Comparison of ENCODE assay signal across 21 cellular contexts in genomic region chr11:45532552-45532951, GRCh38.
"Had no signal": no experiment of that assay in that cellular context is flagged by ENCODE, and none has a peak within 500 bp of the region (broad histone marks: within the 10 kb centered on the region; RNA-seq: fewer than 3 reads in every experiment).

No MANE protein-coding gene starts in this region.

- H3K4me1 Mint-ChIP-seq: activated naive CD8-positive, alpha-beta T cell treated with anti-CD3 and anti-CD28 coated beads, Interleukin-2, amount 10 ng/mL, durations not matched to agents 7 days and 5 days had no signal

- H3K4me1 ChIP-seq: adrenal gland had no signal

- ATAC-seq: activated CD4-positive, CD25-positive, alpha-beta regulatory T cell treated with anti-CD3 and anti-CD28 coated beads, Interleukin-2, amount 50 U/mL, for 24 hours; activated CD8-positive, alpha-beta T cell treated with anti-CD3 and anti-CD28 coated beads for 36 hours; activated T-cell treated with anti-CD3 and anti-CD28 coated beads, Interleukin-2, amount 50 U/mL, for 72 hours; PC-3 had no signal

- H3K9me3 ChIP-seq: adrenal gland had no signal

- H3K4me3 ChIP-seq: adrenal gland had no signal

- H3K27ac Mint-ChIP-seq: activated CD8-positive, alpha-beta T cell treated with anti-CD3 and anti-CD28 coated beads for 36 hours; activated naive CD8-positive, alpha-beta T cell treated with anti-CD3 and anti-CD28 coated beads, Interleukin-2, amount 10 ng/mL, durations not matched to agents 7 days and 5 days; activated T-cell treated with anti-CD3 and anti-CD28 coated beads, Interleukin-2, amount 50 U/mL, for 72 hours; T-helper 1 cell treated with Interleukin-12 subunit alpha and Interleukin-12 subunit beta and Interleukin-4 antibody, amounts not matched to agents 30 μg/mL and 1 μg/mL, for 36 hours had no signal

- H3K9me3 Mint-ChIP-seq: activated CD8-positive, alpha-beta T cell treated with anti-CD3 and anti-CD28 coated beads for 36 hours; activated naive CD8-positive, alpha-beta T cell treated with anti-CD3 and anti-CD28 coated beads, Interleukin-2, amount 10 ng/mL, durations not matched to agents 7 days and 5 days; activated T-cell treated with anti-CD3 and anti-CD28 coated beads, Interleukin-2, amount 50 U/mL, for 72 hours; T-helper 1 cell treated with Interleukin-12 subunit alpha and Interleukin-12 subunit beta and Interleukin-4 antibody, amounts not matched to agents 30 μg/mL and 1 μg/mL, for 36 hours had no signal

- H3K27ac ChIP-seq: adrenal gland had no signal

- H3K36me3 ChIP-seq: adrenal gland had no signal

- H3K4me3 Mint-ChIP-seq: activated CD8-positive, alpha-beta T cell treated with anti-CD3 and anti-CD28 coated beads for 36 hours; activated naive CD8-positive, alpha-beta T cell treated with anti-CD3 and anti-CD28 coated beads, Interleukin-2, amount 10 ng/mL, durations not matched to agents 7 days and 5 days; activated T-cell treated with anti-CD3 and anti-CD28 coated beads, Interleukin-2, amount 50 U/mL, for 72 hours; T-helper 1 cell treated with Interleukin-12 subunit alpha and Interleukin-12 subunit beta and Interleukin-4 antibody, amounts not matched to agents 30 μg/mL and 1 μg/mL, for 36 hours had no signal

- H3K27me3 Mint-ChIP-seq: activated naive CD8-positive, alpha-beta T cell treated with anti-CD3 and anti-CD28 coated beads, Interleukin-2, amount 10 ng/mL, durations not matched to agents 7 days and 5 days had no signal

- DNase-seq: activated CD4-positive, alpha-beta T cell treated with anti-CD3 and anti-CD28 coated beads for 4 hours; activated CD8-positive, alpha-beta memory T cell treated with anti-CD3 and anti-CD28 coated beads, Interleukin-2, amount 50 U/mL, for 4 hours; activated CD8-positive, alpha-beta T cell treated with anti-CD3 and anti-CD28 coated beads for 36 hours; activated naive CD4-positive, alpha-beta T cell; activated naive CD8-positive, alpha-beta T cell treated with anti-CD3 and anti-CD28 coated beads, Interleukin-2, amount 10 ng/mL, durations not matched to agents 7 days and 5 days; activated T-cell treated with anti-CD3 and anti-CD28 coated beads, Interleukin-2, amount 50 U/mL, for 72 hours; adrenal gland; KG1; NCI-H1048; NCI-H1417 treated with DMSO at 0.1 percent for 48 hours; NCI-H1694; NCI-H2029; NCI-H2107; NCI-H2171 treated with DMSO at 0.1 percent for 48 hours; NCI-H226; NCI-H510A treated with DMSO at 0.1 percent for 48 hours; NCI-H69; PC-3; SHP77 treated with DMSO at 0.1 percent for 48 hours had no signal

- H3K36me3 Mint-ChIP-seq: activated naive CD8-positive, alpha-beta T cell treated with anti-CD3 and anti-CD28 coated beads, Interleukin-2, amount 10 ng/mL, durations not matched to agents 7 days and 5 days had no signal
